In genomic region chr1:178501705-178502329, GRCh38 we compare ENCODE assay signal across 8 cellular contexts. TPM values are rescaled to one million over a fixed set of nuclear protein-coding genes. Genes with fewer than 3 reads are reported as not detected.
DNase-seq lines count a peak whose midpoint lies in the region; ATAC-seq and TF ChIP-seq lines count a peak whose summit lies in the region.

No MANE protein-coding gene starts in this region.

- intact Hi-C loops in left cardiac atrium (cut with DNase I), result loop anchor here (10.0 kb wide), 1 partner anchor 197 kb away; no protein-coding TSS in a partner anchor

- peak; percentile 80 for DNase-seq in HuH-7 (ENCODE audit: low spot score)
- peak; percentile 2 for DNase-seq in OCI-M2 (lab: John Stamatoyannopoulos, UW; ENCODE audit: unreplicated experiment)
- DNase-seq in activated naive CD4-positive, alpha-beta T cell treated with anti-CD3 and anti-CD28 coated beads, Interleukin-2, amount 50 U/mL, for 72 hours (ENCODE audit: low spot score in 2 of 2), result peak in 1 of 2 donors; percentile 75
- DNase-seq in left cardiac atrium, result peak; percentile 75
- DNase-seq in retina, result peak; percentile 73

- no peaks in the 10 kb centered on the region for H3K79me2 ChIP-seq in DOHH2 (ENCODE audit: control insufficient read depth, low read length)

- TF ChIP-seq CTCF in DOHH2 (IDR thresholded peaks at IDR 0.05; ENCODE audit: low read depth, low read length, poor library complexity, severe bottlenecking), result peak; percentile 92

- no peaks in the 10 kb centered on the region for H4K20me1 ChIP-seq in DOHH2 (ENCODE audit: control insufficient read depth, insufficient read depth, low read depth, low read length)

- ATAC-seq in GM21526 (IDR thresholded peaks at IDR 0.05; ENCODE audit: low FRiP score, unreplicated experiment) (peak; percentile 85), left cardiac atrium (peak; percentile 75 to 85), HG02571 (IDR thresholded peaks at IDR 0.05; ENCODE audit: unreplicated experiment) (no peak)
- ATAC-seq in activated naive CD4-positive, alpha-beta T cell treated with anti-CD3 and anti-CD28 coated beads, Interleukin-2, amount 50 U/mL, for 72 hours, result peak; percentile 79 to 86

- no peaks in the 10 kb centered on the region; the same call in 1 of the 2 replicates for H3K27me3 ChIP-seq in DOHH2 (ENCODE audit: control insufficient read depth, low read length)

- H3K9me2 ChIP-seq in DOHH2 (replicated peaks; ENCODE audit: control insufficient read depth, low read length), result no peaks in the 10 kb centered on the region

- no peaks in the 10 kb centered on the region for H3K9me3 ChIP-seq in DOHH2 (ENCODE audit: control insufficient read depth, insufficient read depth, low read length)

- no peak overlapping the region for H3K4me2 ChIP-seq in DOHH2 (ENCODE audit: low read length)

- no peaks in the 10 kb centered on the region for H3F3A ChIP-seq in DOHH2 (ENCODE audit: control insufficient read depth, insufficient read depth)

- peak overlapping the region in 1 of 2 donors; percentile 39 for H3K27ac Mint-ChIP-seq in activated naive CD4-positive, alpha-beta T cell treated with anti-CD3 and anti-CD28 coated beads, Interleukin-2, amount 50 U/mL, for 72 hours

- H3K4me1 ChIP-seq in DOHH2 (ENCODE audit: control insufficient read depth, low read length), result no peaks in the 10 kb centered on the region

- H3K4me3 ChIP-seq in DOHH2 (ENCODE audit: low read length), result no peak overlapping the region

- H3K36me3 ChIP-seq in DOHH2 (ENCODE audit: control insufficient read depth, low read length), result no peaks in the 10 kb centered on the region

- H3K36me3 Mint-ChIP-seq in activated naive CD4-positive, alpha-beta T cell treated with anti-CD3 and anti-CD28 coated beads, Interleukin-2, amount 50 U/mL, for 72 hours, result no peaks in the 10 kb centered on the region

- no peak overlapping the region for H3K27ac ChIP-seq in DOHH2 (ENCODE audit: low read depth, low read length)

- no peaks in the 10 kb centered on the region for H3K9me3 Mint-ChIP-seq in activated naive CD4-positive, alpha-beta T cell treated with anti-CD3 and anti-CD28 coated beads, Interleukin-2, amount 50 U/mL, for 72 hours

RNA-seq across cellular contexts. Expression of gene CLEC20A, which starts 5.1 kb away (rescaled TPM):
- not detected for total RNA-seq in activated naive CD4-positive, alpha-beta T cell treated with anti-CD3 and anti-CD28 coated beads, Interleukin-2, amount 50 U/mL, for 72 hours
- total RNA-seq in left cardiac atrium, result not detected

RNA-seq across cellular contexts. Expression of gene TEX35, which starts 11.1 kb away (rescaled TPM):
- not detected for total RNA-seq in activated naive CD4-positive, alpha-beta T cell treated with anti-CD3 and anti-CD28 coated beads, Interleukin-2, amount 50 U/mL, for 72 hours
- not detected for total RNA-seq in left cardiac atrium
